11 cellular contexts compared by ENCODE assay signal in genomic region chr16:85046957-85047866, GRCh38. TPM values are rescaled to one million over a fixed set of nuclear protein-coding genes. Genes with fewer than 3 reads are reported as not detected.
A peak's percentile ranks its signal among the peaks of the same experiment; 100 is the strongest.
DNase-seq lines count a peak whose midpoint lies in the region; ATAC-seq and TF ChIP-seq lines count a peak whose summit lies in the region.
"Had no signal": no experiment of that assay in that cellular context is flagged by ENCODE, and none has a peak within 500 bp of the region (broad histone marks: within the 10 kb centered on the region; RNA-seq: fewer than 3 reads in every experiment).

No MANE protein-coding gene starts in this region.

- no peaks in the 10 kb centered on the region for H4K20me1 ChIP-seq in PC-9 (ENCODE audit: insufficient read depth)

- no peaks in the 10 kb centered on the region for H3K27me3 Mint-ChIP-seq in activated naive CD8-positive, alpha-beta T cell treated with anti-CD3 and anti-CD28 coated beads, Interleukin-2, amount 10 ng/mL, durations not matched to agents 7 days and 5 days
- peaks cover 2% of the 10 kb centered on the region for H3K27me3 Mint-ChIP-seq in chondrocyte (ENCODE audit: low read depth)

- TF ChIP-seq CTCF in upper lobe of left lung (IDR thresholded peaks at IDR 0.05) (no peak), chondrocyte (IDR thresholded peaks at IDR 0.05) (no peak), PC-9 (conservative IDR thresholded peaks at IDR 0.05) (no peak)

- H3K27ac ChIP-seq in upper lobe of left lung (peak overlapping the region; percentile 28 to 73 (median 68)), PC-9 (no peak overlapping the region)

- CTCF ChIA-PET in PC-9 (lab: Charles Lee), result no interaction called here

- no peaks in the 10 kb centered on the region for H3K9me3 Mint-ChIP-seq in activated naive CD8-positive, alpha-beta T cell treated with anti-CD3 and anti-CD28 coated beads, Interleukin-2, amount 10 ng/mL, durations not matched to agents 7 days and 5 days
- no peaks in the 10 kb centered on the region for H3K9me3 Mint-ChIP-seq in chondrocyte (ENCODE audit: low read depth)

- no peaks in the 10 kb centered on the region for H3F3A ChIP-seq in PC-9 (ENCODE audit: insufficient read depth, low read depth)

- DNase-seq in Right ventricle myocardium inferior (ENCODE audit: missing footprints) (no peak), cardiac septum (ENCODE audit: low spot score) (no peak), left lobe of liver (ENCODE audit: low spot score) (no peak), upper lobe of left lung (peak in 1 of 2 donors; percentile 80), chondrocyte (ENCODE audit: low spot score) (no peak), PC-9 (no peak)
- DNase-seq in activated naive CD8-positive, alpha-beta T cell treated with anti-CD3 and anti-CD28 coated beads, Interleukin-2, amount 10 ng/mL, durations not matched to agents 7 days and 5 days, result no peak
- DNase-seq: NCI-H524, SHP77 treated with DMSO at 0.1 percent for 48 hours had no signal

- WGBS in upper lobe of left lung, 2 donors, result 57 to 60% methylated on average over 20 of the region's 20 CpGs

- peak overlapping the region; percentile 58 for H3K4me3 Mint-ChIP-seq in activated naive CD8-positive, alpha-beta T cell treated with anti-CD3 and anti-CD28 coated beads, Interleukin-2, amount 10 ng/mL, durations not matched to agents 7 days and 5 days
- no peak overlapping the region for H3K4me3 Mint-ChIP-seq in chondrocyte (ENCODE audit: unreplicated experiment)

- peaks cover 2% of the 10 kb centered on the region for H3K36me3 Mint-ChIP-seq in activated naive CD8-positive, alpha-beta T cell treated with anti-CD3 and anti-CD28 coated beads, Interleukin-2, amount 10 ng/mL, durations not matched to agents 7 days and 5 days
- H3K36me3 Mint-ChIP-seq in chondrocyte (ENCODE audit: low read depth), result peaks cover 4% of the 10 kb centered on the region

- TF ChIP-seq POLR2A in upper lobe of left lung (IDR thresholded peaks at IDR 0.05), result peak in 1 of 4 donors; percentile 27

- H3K9me3 ChIP-seq in upper lobe of left lung (no peaks in the 10 kb centered on the region), PC-9 (ENCODE audit: insufficient read depth, low read depth) (no peaks in the 10 kb centered on the region)

- no peaks in the 10 kb centered on the region for H3K79me2 ChIP-seq in PC-9 (ENCODE audit: low read depth)

- H3K4me3 ChIP-seq in upper lobe of left lung, result peak overlapping the region in 2 of 4 donors; percentile 2 to 17
- no peak overlapping the region for H3K4me3 ChIP-seq in PC-9

- POLR2A ChIA-PET in activated naive CD8-positive, alpha-beta T cell treated with anti-CD3 and anti-CD28 coated beads, Interleukin-2, amount 10 ng/mL, durations not matched to agents 7 days and 5 days (lab: Charles Lee), result interaction anchor here (2.0 to 2.7 kb wide), 2 partner anchors 9 to 19 kb away, joined by 10 to 12 read pairs; partner anchors contain the start of gene KIAA0513
- POLR2A ChIA-PET in PC-9 (lab: Charles Lee; ENCODE audit: unreplicated experiment), result interaction anchor here (0.5 kb wide), 1 partner anchor 241 kb away, joined by 3 read pairs; no protein-coding TSS in a partner anchor

- H3K36me3 ChIP-seq in upper lobe of left lung (no peaks in the 10 kb centered on the region), PC-9 (ENCODE audit: low read depth) (no peaks in the 10 kb centered on the region)

- no peak for TF ChIP-seq EP300 in upper lobe of left lung (IDR thresholded peaks at IDR 0.05)

- no peak overlapping the region for H3K4me2 ChIP-seq in PC-9

- no peak overlapping the region for H2AFZ ChIP-seq in PC-9

- H3K27ac Mint-ChIP-seq in activated naive CD8-positive, alpha-beta T cell treated with anti-CD3 and anti-CD28 coated beads, Interleukin-2, amount 10 ng/mL, durations not matched to agents 7 days and 5 days, result peak overlapping the region; percentile 75
- no peak overlapping the region for H3K27ac Mint-ChIP-seq in chondrocyte (ENCODE audit: unreplicated experiment)

- intact Hi-C loops in Right ventricle myocardium inferior (cut with DNase I) (no loop called here), cardiac septum (cut with DNase I) (no loop called here), PC-9 (cut with micrococcal nuclease; ENCODE audit: unreplicated experiment) (no loop called here)

- ATAC-seq in Right ventricle myocardium inferior (peak; percentile 38), left lobe of liver (peak; percentile 60), upper lobe of left lung (ENCODE audit: low FRiP score in 2 of 2) (peak; percentile 28 to 78), GM19397 (IDR thresholded peaks at IDR 0.05; ENCODE audit: unreplicated experiment) (no peak)
- peak; percentile 83 for ATAC-seq in activated naive CD8-positive, alpha-beta T cell treated with anti-CD3 and anti-CD28 coated beads, Interleukin-2, amount 10 ng/mL, durations not matched to agents 7 days and 5 days (ENCODE audit: low read depth)
- ATAC-seq: activated CD4-positive, CD25-positive, alpha-beta regulatory T cell treated with anti-CD3 and anti-CD28 coated beads, Interleukin-2, amount 50 U/mL, for 24 hours had no signal

- no peaks in the 10 kb centered on the region for H3K9me2 ChIP-seq in PC-9 (ENCODE audit: insufficient read depth)

- H3K4me1 ChIP-seq in upper lobe of left lung (peaks cover 17 to 36% (median 26%) of the 10 kb centered on the region in 4 donors), PC-9 (replicated peaks; ENCODE audit: insufficient read depth) (no peaks in the 10 kb centered on the region)

- BruUV-seq in PC-9 (replicated peaks; lab: Mats Ljungman, UMichigan), result no TSS peak

- no peaks in the 10 kb centered on the region for H3K27me3 ChIP-seq in upper lobe of left lung
- 0 out of 2 replicates have a peak, but pooled peaks cover 2% of the 10 kb centered on the region for H3K27me3 ChIP-seq in PC-9 (ENCODE audit: insufficient read depth, low read depth)

- H3K4me1 Mint-ChIP-seq in activated naive CD8-positive, alpha-beta T cell treated with anti-CD3 and anti-CD28 coated beads, Interleukin-2, amount 10 ng/mL, durations not matched to agents 7 days and 5 days, result peaks cover 10% of the 10 kb centered on the region
- H3K4me1 Mint-ChIP-seq in chondrocyte (ENCODE audit: low read depth), result peaks cover 6% of the 10 kb centered on the region

RNA-seq across cellular contexts. Expression of gene KIAA0513, which starts 19.6 kb away (rescaled TPM):
- total RNA-seq in Right ventricle myocardium inferior (7.4 TPM), cardiac septum (8.3 TPM), left lobe of liver (5.0 TPM), upper lobe of left lung (10 to 100 TPM; 21.6 to 77.5 (median 37.9) TPM), chondrocyte (10.4 to 13.0 TPM (median 11.6 TPM) in 3 replicates), PC-9 (2021) (4.2 and 4.3 TPM in 2 replicates)
- total RNA-seq in activated naive CD8-positive, alpha-beta T cell treated with anti-CD3 and anti-CD28 coated beads, Interleukin-2, amount 10 ng/mL, durations not matched to agents 7 days and 5 days, result 10 to 100 TPM; 11.6 to 13.9 TPM

RNA-seq across cellular contexts. Expression of gene ZDHHC7, which starts 35.9 kb away (rescaled TPM):
- total RNA-seq in Right ventricle myocardium inferior (41.4 TPM), cardiac septum (43.7 TPM), left lobe of liver (14.5 TPM), upper lobe of left lung (100 to 1,000 TPM in 1 of 6 donors, 10 to 100 TPM in 5; 77.4 to 112 (median 92.7) TPM), chondrocyte (45.3 to 51.6 TPM (median 50.2 TPM) in 3 replicates), PC-9 (2021) (79.3 and 85.1 TPM in 2 replicates)
- 10 to 100 TPM; 30.5 to 33.7 TPM for total RNA-seq in activated naive CD8-positive, alpha-beta T cell treated with anti-CD3 and anti-CD28 coated beads, Interleukin-2, amount 10 ng/mL, durations not matched to agents 7 days and 5 days
